In genomic region chr18:36590621-36591580, GRCh38 we compare ENCODE assay signal across 18 cellular contexts.
"Had no signal": no experiment of that assay in that cellular context is flagged by ENCODE, and none has a peak within 500 bp of the region (broad histone marks: within the 10 kb centered on the region; RNA-seq: fewer than 3 reads in every experiment).

No MANE protein-coding gene starts in this region.

- H3K9ac ChIP-seq: neural progenitor cell, parathyroid adenoma had no signal

- H3K4me1 Mint-ChIP-seq: stimulated activated memory B cell treated with anti-CD40 and anti-IgM and Interleukin-4, amounts not matched to agents 10 μg/mL and 1 μg/mL and 100 μg/mL, for 72 hours; T-cell had no signal

- H3K27ac Mint-ChIP-seq: activated naive CD4-positive, alpha-beta T cell treated with anti-CD3 and anti-CD28 coated beads for 36 hours; activated T-helper 2 cell treated with anti-CD3 and anti-CD28 coated beads, Interferon-gamma antibody, Interleukin-2, Interleukin-4, amounts not matched to agents 10 μg/mL and 5 μg/mL and 100 μg/mL, durations not matched to agents 14 hours and 24 hours and 36 hours; neural progenitor cell; stimulated activated memory B cell treated with anti-CD40 and anti-IgM and Interleukin-4, amounts not matched to agents 10 μg/mL and 1 μg/mL and 100 μg/mL, for 72 hours; T-cell had no signal

- H3K27me3 ChIP-seq: ascending aorta, colonic mucosa, gastroesophageal sphincter, neural progenitor cell, transverse colon had no signal

- H3K9me3 ChIP-seq: ascending aorta, colonic mucosa, gastroesophageal sphincter, transverse colon had no signal

- H3K4me2 ChIP-seq: neural progenitor cell had no signal

- H3K9me3 Mint-ChIP-seq: activated naive CD4-positive, alpha-beta T cell treated with anti-CD3 and anti-CD28 coated beads for 36 hours; activated T-helper 2 cell treated with anti-CD3 and anti-CD28 coated beads, Interferon-gamma antibody, Interleukin-2, Interleukin-4, amounts not matched to agents 10 μg/mL and 5 μg/mL and 100 μg/mL, durations not matched to agents 14 hours and 24 hours and 36 hours; stimulated activated memory B cell treated with anti-CD40 and anti-IgM and Interleukin-4, amounts not matched to agents 10 μg/mL and 1 μg/mL and 100 μg/mL, for 72 hours; T-cell had no signal

- H3K4me1 ChIP-seq: colonic mucosa, parathyroid adenoma had no signal

- ATAC-seq: gastroesophageal sphincter; stimulated activated memory B cell treated with anti-CD40 and anti-IgM and Interleukin-4, amounts not matched to agents 10 μg/mL and 1 μg/mL and 100 μg/mL, for 72 hours; T-cell had no signal

- H2AFZ ChIP-seq: neural progenitor cell, parathyroid adenoma had no signal

- H3K27me3 Mint-ChIP-seq: stimulated activated memory B cell treated with anti-CD40 and anti-IgM and Interleukin-4, amounts not matched to agents 10 μg/mL and 1 μg/mL and 100 μg/mL, for 72 hours; T-cell had no signal

- H3K4me3 ChIP-seq: ascending aorta, colonic mucosa, gastroesophageal sphincter, lung, neural progenitor cell, transverse colon had no signal

- H3K27ac ChIP-seq: ascending aorta, colonic mucosa, gastroesophageal sphincter, neural progenitor cell, parathyroid adenoma, transverse colon had no signal

- H3K36me3 ChIP-seq: ascending aorta, colonic mucosa, gastroesophageal sphincter, neural progenitor cell, transverse colon had no signal

- H3K4me3 Mint-ChIP-seq: activated naive CD4-positive, alpha-beta T cell treated with anti-CD3 and anti-CD28 coated beads for 36 hours; neural progenitor cell; stimulated activated memory B cell treated with anti-CD40 and anti-IgM and Interleukin-4, amounts not matched to agents 10 μg/mL and 1 μg/mL and 100 μg/mL, for 72 hours; T-cell had no signal

- H3K79me2 ChIP-seq: parathyroid adenoma had no signal

- DNase-seq: activated CD4-positive, CD25-positive, alpha-beta regulatory T cell treated with anti-CD3 and anti-CD28 coated beads, Interleukin-2, amount 50 U/mL, for 72 hours; activated naive CD4-positive, alpha-beta T cell treated with anti-CD3 and anti-CD28 coated beads for 36 hours; activated T-cell treated with anti-CD3 and anti-CD28 coated beads for 4 hours; caudate nucleus; colonic mucosa; stimulated activated CD4-positive, alpha-beta T cell treated with anti-CD3 and anti-CD28 coated beads, Interleukin-2, amount 100 ng/mL, for 48 hours; T-cell; T-helper 9 cell; transverse colon had no signal

- H3K36me3 Mint-ChIP-seq: stimulated activated memory B cell treated with anti-CD40 and anti-IgM and Interleukin-4, amounts not matched to agents 10 μg/mL and 1 μg/mL and 100 μg/mL, for 72 hours; T-cell had no signal

- FAIRE-seq: endothelial cell of umbilical vein, islet of Langerhans had no signal
